27 cellular contexts compared by ENCODE assay signal in the genomic region with DNA sequence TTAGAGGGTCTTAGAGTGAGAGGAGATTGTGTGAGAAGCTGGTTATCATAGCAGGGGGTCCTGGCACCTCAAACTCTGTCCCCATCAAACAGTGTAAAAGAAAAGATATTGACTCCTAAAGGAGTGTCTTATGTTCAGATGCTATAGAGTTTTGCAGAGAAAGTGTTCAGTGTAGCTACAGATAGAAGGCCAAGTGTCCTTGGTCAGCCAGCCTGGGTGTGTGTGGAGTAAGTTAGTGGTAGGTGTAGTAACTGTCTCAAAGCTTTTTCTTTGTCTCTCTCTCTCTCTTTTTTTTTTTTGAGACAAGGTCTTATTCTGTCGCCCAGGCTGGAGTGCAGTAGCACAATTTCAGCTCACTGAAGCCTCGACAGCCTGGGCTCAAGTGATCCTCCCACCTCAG. TPM values are rescaled to one million over a fixed set of nuclear protein-coding genes. Genes with fewer than 3 reads are reported as not detected.
DNase-seq lines count a peak whose midpoint lies in the region; ATAC-seq and TF ChIP-seq lines count a peak whose summit lies in the region.
"Had no signal": no experiment of that assay in that cellular context is flagged by ENCODE, and none has a peak within 500 bp of the region (broad histone marks: within the 10 kb centered on the region; RNA-seq: fewer than 3 reads in every experiment).

No MANE protein-coding gene starts in this region.

- intact Hi-C loops in gastrocnemius medialis (cut with DNase I; ENCODE audit: low total_unique reads), result no loop called here

- no peak for DNase-seq in SK-N-SH
- no peak for DNase-seq in WTC11 (ENCODE audit: low spot score)
- no peak for DNase-seq in gastrocnemius medialis
- no peak for DNase-seq in Peyer's patch
- DNase-seq in NCI-H128 (lab: John Stamatoyannopoulos, UW; ENCODE audit: unreplicated experiment), result no peak
- DNase-seq: activated CD4-positive, alpha-beta T cell treated with anti-CD3 and anti-CD28 coated beads for 36 hours; body of pancreas; Calu3; effector memory CD8-positive, alpha-beta T cell; Kasumi-1; NCI-H1092; NCI-H2029 treated with DMSO at 0.1 percent for 48 hours; NCI-H345; NCI-H774; SHP77; stimulated activated CD4-positive, alpha-beta T cell treated with anti-CD3 and anti-CD28 coated beads, Interleukin-4, amount 100 ng/mL, for 1 hour; stimulated activated naive CD4-positive, alpha-beta T cell treated with Interleukin-2 at 50 U/mL for 16 hours; transverse colon had no signal

- no peak overlapping the region for H3K9ac ChIP-seq in SK-N-SH
- H3K9ac ChIP-seq: neural progenitor cell had no signal

- no peaks in the 10 kb centered on the region for H3K9me3 Mint-ChIP-seq in WTC11
- H3K9me3 Mint-ChIP-seq: activated naive CD4-positive, alpha-beta T cell treated with anti-CD3 and anti-CD28 coated beads, Interleukin-2, amount 50 U/mL, for 72 hours; activated T-helper 1 cell treated with anti-CD3 and anti-CD28 coated beads, Interleukin-12 subunit alpha, Interleukin-12 subunit beta, Interleukin-2, Interleukin-4 antibody, amounts not matched to agents 30 ng/mL and 10 ng/mL and 1 ng/mL, durations not matched to agents 14 hours and 24 hours and 36 hours; effector memory CD8-positive, alpha-beta T cell; neural progenitor cell had no signal

- H3K9me3 ChIP-seq in SK-N-SH, result no peaks in the 10 kb centered on the region
- H3K9me3 ChIP-seq in gastroesophageal sphincter, result no peaks in the 10 kb centered on the region
- no peaks in the 10 kb centered on the region for H3K9me3 ChIP-seq in gastrocnemius medialis
- no peaks in the 10 kb centered on the region for H3K9me3 ChIP-seq in Peyer's patch
- H3K9me3 ChIP-seq: body of pancreas, transverse colon had no signal

- H3K27ac ChIP-seq in SK-N-SH (ENCODE audit: low read depth in 2 of 2, low read length in 1 of 2) (no peak overlapping the region), gastroesophageal sphincter (peak overlapping the region in 3 of 4 donors; percentile 8 to 68 (median 10)), gastrocnemius medialis (peak overlapping the region in 3 of 4 donors; percentile 2 to 36 (median 16)), Peyer's patch (no peak overlapping the region)
- H3K27ac ChIP-seq: 22Rv1, body of pancreas, neural progenitor cell had no signal

- H3K4me1 Mint-ChIP-seq in WTC11, result peaks cover 32% of the 10 kb centered on the region

- no peaks in the 10 kb centered on the region for H3K27me3 Mint-ChIP-seq in WTC11 (ENCODE audit: low read depth)
- H3K27me3 Mint-ChIP-seq: activated CD4-positive, alpha-beta T cell treated with anti-CD3 and anti-CD28 coated beads for 36 hours; effector memory CD8-positive, alpha-beta T cell had no signal

- no peaks in the 10 kb centered on the region for H3K36me3 Mint-ChIP-seq in WTC11
- H3K36me3 Mint-ChIP-seq: activated naive CD4-positive, alpha-beta T cell treated with anti-CD3 and anti-CD28 coated beads, Interleukin-2, amount 50 U/mL, for 72 hours had no signal

- H3K4me3 ChIP-seq in SK-N-SH (ENCODE audit: low read depth in 2 of 2, low read length in 1 of 2), result no peak overlapping the region
- H3K4me3 ChIP-seq in gastroesophageal sphincter, result no peak overlapping the region
- H3K4me3 ChIP-seq in gastrocnemius medialis, result no peak overlapping the region
- no peak overlapping the region for H3K4me3 ChIP-seq in Peyer's patch
- H3K4me3 ChIP-seq: body of pancreas, neural progenitor cell, skin epidermis, transverse colon had no signal

- peak overlapping the region; percentile 91 for H3K27ac Mint-ChIP-seq in WTC11
- H3K27ac Mint-ChIP-seq: activated CD4-positive, alpha-beta T cell treated with anti-CD3 and anti-CD28 coated beads for 36 hours; activated T-helper 1 cell treated with anti-CD3 and anti-CD28 coated beads, Interleukin-12 subunit alpha, Interleukin-12 subunit beta, Interleukin-2, Interleukin-4 antibody, amounts not matched to agents 30 ng/mL and 10 ng/mL and 1 ng/mL, durations not matched to agents 14 hours and 24 hours and 36 hours; neural progenitor cell had no signal

- peaks cover 4 to 11% of the 10 kb centered on the region in 2 experiments; a peak in 2 of 4 replicates for H3K4me1 ChIP-seq in SK-N-SH (ENCODE audit: control insufficient read depth in 1 of 2, insufficient read depth in 2 of 2, low read depth in 1 of 2, low read length in 1 of 2)
- peaks cover 9 to 76% (median 12%) of the 10 kb centered on the region in 3 donors for H3K4me1 ChIP-seq in gastroesophageal sphincter
- peaks cover 42 to 52% of the 10 kb centered on the region in 2 donors for H3K4me1 ChIP-seq in gastrocnemius medialis
- H3K4me1 ChIP-seq in Peyer's patch, result peaks cover 0 to 27% (median 2%) of the 10 kb centered on the region in 4 donors
- H3K4me1 ChIP-seq: neural progenitor cell had no signal

- WGBS in SK-N-SH (ENCODE audit: low lambda C conversion rate), result 100% methylated on average over 2 of the region's 2 CpGs
- 100% methylated on average over 2 of the region's 2 CpGs for WGBS in gastroesophageal sphincter (ENCODE audit: low coverage in 1 of 2), 2 donors

- H2AFZ ChIP-seq in SK-N-SH (ENCODE audit: low read depth), result no peak overlapping the region
- H2AFZ ChIP-seq: neural progenitor cell had no signal

- peak overlapping the region; percentile 19; the same call in 1 of the 2 replicates for H3K4me2 ChIP-seq in SK-N-SH
- H3K4me2 ChIP-seq: neural progenitor cell had no signal

- H3K36me3 ChIP-seq in SK-N-SH (replicated peaks in 1 of 2; ENCODE audit: control insufficient read depth in 1 of 2, insufficient read depth in 2 of 2, low read length in 1 of 2), result no peaks in the 10 kb centered on the region
- H3K36me3 ChIP-seq in gastroesophageal sphincter, result no peaks in the 10 kb centered on the region
- no peaks in the 10 kb centered on the region for H3K36me3 ChIP-seq in gastrocnemius medialis
- H3K36me3 ChIP-seq in Peyer's patch, result no peaks in the 10 kb centered on the region
- H3K36me3 ChIP-seq: neural progenitor cell, transverse colon had no signal

- peaks cover 95% of the 10 kb centered on the region for H3K79me2 ChIP-seq in SK-N-SH (ENCODE audit: insufficient read depth)

- POLR2A ChIA-PET in SK-N-SH (lab: Yijun Ruan, JAX) (no interaction called here), WTC11 (lab: Charles Lee) (no interaction called here)

- peaks cover 14% of the 10 kb centered on the region for H3F3A ChIP-seq in SK-N-SH (replicated peaks; ENCODE audit: insufficient read depth)

- TF ChIP-seq EP300 in SK-N-SH (IDR thresholded peaks at IDR 0.05; ENCODE audit: borderline replicate concordance in 1 of 2, low read depth in 1 of 2, low read length in 1 of 2) (no peak), gastroesophageal sphincter (IDR thresholded peaks at IDR 0.05) (no peak)

- TF ChIP-seq POLR2A in gastroesophageal sphincter (IDR thresholded peaks at IDR 0.05) (no peak), gastrocnemius medialis (IDR thresholded peaks at IDR 0.05) (no peak), Peyer's patch (IDR thresholded peaks at IDR 0.05) (no peak)

- H4K20me1 ChIP-seq in SK-N-SH (ENCODE audit: insufficient read depth), result peaks cover 51% of the 10 kb centered on the region

- ATAC-seq in SK-N-SH treated with all-trans-retinoic acid at 6 μM for 48 hours (no peak), WTC11 (no peak), gastroesophageal sphincter (no peak), gastrocnemius medialis (no peak), HG02870 (IDR thresholded peaks at IDR 0.05; ENCODE audit: unreplicated experiment) (no peak)
- ATAC-seq: activated CD4-positive, alpha-beta T cell treated with anti-CD3 and anti-CD28 coated beads for 36 hours; body of pancreas; effector memory CD8-positive, alpha-beta T cell; left lobe of liver had no signal

- CTCF ChIA-PET in SK-N-SH (lab: Yijun Ruan, JAX), result interaction anchor here (1.3 to 1.5 kb wide), 2 partner anchors 14 to 406 kb away, joined by 3 read pairs; no protein-coding TSS in a partner anchor
- CTCF ChIA-PET in WTC11 (lab: Charles Lee), result interaction anchor here (0.7 to 1.4 kb wide), 2 partner anchors 240 to 405 kb away, joined by 3 read pairs; no protein-coding TSS in a partner anchor

- no peak for TF ChIP-seq RAD21 in SK-N-SH (IDR thresholded peaks at IDR 0.05; ENCODE audit: low read length)

- TF ChIP-seq CTCF in SK-N-SH (IDR thresholded peaks at IDR 0.05) (no peak), WTC11 (IDR thresholded peaks at IDR 0.05) (no peak), gastroesophageal sphincter (IDR thresholded peaks at IDR 0.05) (no peak), gastrocnemius medialis (IDR thresholded peaks at IDR 0.05 in 4 of 5, conservative IDR thresholded peaks at IDR 0.05 in 1 of 5) (no peak), Peyer's patch (IDR thresholded peaks at IDR 0.05) (no peak)

- H3K9me2 ChIP-seq in SK-N-SH, result no peaks in the 10 kb centered on the region

- no peak overlapping the region for H3K4me3 Mint-ChIP-seq in WTC11
- H3K4me3 Mint-ChIP-seq: activated CD4-positive, alpha-beta T cell treated with anti-CD3 and anti-CD28 coated beads for 36 hours; activated T-helper 1 cell treated with anti-CD3 and anti-CD28 coated beads, Interleukin-12 subunit alpha, Interleukin-12 subunit beta, Interleukin-2, Interleukin-4 antibody, amounts not matched to agents 30 ng/mL and 10 ng/mL and 1 ng/mL, durations not matched to agents 14 hours and 24 hours and 36 hours; effector memory CD8-positive, alpha-beta T cell; neural progenitor cell had no signal

- H3K27me3 ChIP-seq in SK-N-SH (ENCODE audit: insufficient read depth), result no peaks in the 10 kb centered on the region
- H3K27me3 ChIP-seq in gastroesophageal sphincter, result no peaks in the 10 kb centered on the region
- H3K27me3 ChIP-seq in gastrocnemius medialis, result no peaks in the 10 kb centered on the region
- H3K27me3 ChIP-seq in Peyer's patch, result no peaks in the 10 kb centered on the region
- H3K27me3 ChIP-seq: body of pancreas, neural progenitor cell, transverse colon had no signal

- in situ Hi-C loops in gastrocnemius medialis (cut with MboI; ENCODE audit: low sequenced_read_pairs in 4 of 4), result loop anchor here in 1 of 4 donors (10.0 kb wide), 1 partner anchor 92 kb away; no protein-coding TSS in a partner anchor

TF ChIP-seq in SK-N-SH, 30 proteins besides CTCF, POLR2A, EP300 and RAD21 (continues in another document):
- no peak for TF ChIP-seq YY1 (IDR thresholded peaks at IDR 0.05; ENCODE audit: low read depth)
- no peak for TF ChIP-seq TCF12 (IDR thresholded peaks at IDR 0.05)
- TF ChIP-seq GABPA (IDR thresholded peaks at IDR 0.05; ENCODE audit: low read depth), result no peak

TF ChIP-seq in SK-N-SH treated with all-trans-retinoic acid at 6 μM for 48 hours, 23 proteins besides CTCF, POLR2A, EP300 and RAD21 (continues in another document):
- no peak for TF ChIP-seq RARB (CRISPR knock-in tag; IDR thresholded peaks at IDR 0.05)
- TF ChIP-seq TOX (CRISPR knock-in tag; IDR thresholded peaks at IDR 0.05; ENCODE audit: borderline replicate concordance), result no peak

RNA-seq across cellular contexts. Expression of a gene that starts 17.2 kb away (rescaled TPM):
- 44.1 and 63.1 TPM in 2 replicates for polyA plus RNA-seq in SK-N-SH (2012; rRNA removed)
- 86.4 and 126 TPM in 2 replicates for polyA plus RNA-seq in SK-N-SH (2012; cell fraction: cytosol; rRNA removed)
- 17.2 and 18.0 TPM in 2 replicates for polyA plus RNA-seq in SK-N-SH (2012; cell fraction: nucleus; rRNA removed)
- total RNA-seq in WTC11 (2021) (86.4 to 116 TPM (median 112 TPM) in 3 replicates), gastroesophageal sphincter (100 to 1,000 TPM in 3 of 4 donors, 10 to 100 TPM in 1; 86.3 to 170 (median 132) TPM), gastrocnemius medialis (100 to 1,000 TPM in 1 of 4 donors, 10 to 100 TPM in 3; 60.5 to 113 (median 70.4) TPM), Peyer's patch (10 to 100 TPM; 57.4 to 88.3 (median 62.1) TPM)

Comparison
In these comparisons a context has a peak if more than half of its experiments do, and no peak if none do; other contexts are left out.
1. H3K27ac ChIP-seq: peak in gastroesophageal sphincter (3 of 4) and gastrocnemius medialis (3 of 4); none in SK-N-SH (0 of 2) and Peyer's patch (0 of 4).